ENCODE assay signal across 1 cellular context in genomic region chr1:24923485-24924113, GRCh38.
A peak's percentile ranks its signal among the peaks of the same experiment; 100 is the strongest.
TF ChIP-seq lines count a peak whose summit lies in the region.

No MANE protein-coding gene starts in this region.

TF ChIP-seq in GM12878, 131 proteins besides CTCF, POLR2A, EP300 and RAD21 (continued from another document and continues in another):
- no peak for TF ChIP-seq CBX3 (IDR thresholded peaks at IDR 0.05; ENCODE audit: borderline replicate concordance, low read depth)
- peak; percentile 82 for TF ChIP-seq BCL3 (IDR thresholded peaks at IDR 0.05; ENCODE audit: borderline replicate concordance, insufficient read depth, low read depth, low read length, poor library complexity, severe bottlenecking)
- TF ChIP-seq SREBF2 (IDR thresholded peaks at IDR 0.05; ENCODE audit: low read length) = no peak
- TF ChIP-seq FOXK2 (IDR thresholded peaks at IDR 0.05) = no peak
- peak; percentile 60 for TF ChIP-seq RELA (IDR thresholded peaks at IDR 0.05; ENCODE audit: borderline replicate concordance, partially characterized antibody)
- peak in 1 of 2 experiments; percentile 53; a peak in 1 of 3 replicates for TF ChIP-seq EGR1 (IDR thresholded peaks at IDR 0.05; ENCODE audit: borderline replicate concordance in 1 of 2, low read depth in 2 of 2, low read length in 2 of 2)
- no peak for TF ChIP-seq HSF1 (IDR thresholded peaks at IDR 0.05; ENCODE audit: low read depth, low read length)
- no peak for TF ChIP-seq ZBTB40 (IDR thresholded peaks at IDR 0.05; ENCODE audit: borderline replicate concordance)
- peak; percentile 76; the same call in 1 of the 2 replicates for TF ChIP-seq RB1 (IDR thresholded peaks at IDR 0.05; ENCODE audit: borderline replicate concordance)
- TF ChIP-seq PKNOX1 (IDR thresholded peaks at IDR 0.05) = no peak; the same call in 1 of the 2 replicates
- TF ChIP-seq ZNF384 (IDR thresholded peaks at IDR 0.05; ENCODE audit: borderline replicate concordance, low read depth, low read length) = no peak
- TF ChIP-seq CREB1 (IDR thresholded peaks at IDR 0.05; ENCODE audit: low read depth) = no peak
- TF ChIP-seq ZBTB33 (IDR thresholded peaks at IDR 0.05) = no peak
- no peak for TF ChIP-seq RAD51 (IDR thresholded peaks at IDR 0.05)
- TF ChIP-seq SPI1 (IDR thresholded peaks at IDR 0.05; ENCODE audit: borderline replicate concordance, insufficient read depth, low read depth, low read length) = no peak
- TF ChIP-seq FOS (IDR thresholded peaks at IDR 0.05; ENCODE audit: borderline replicate concordance, extremely low read depth, insufficient read length) = no peak
- TF ChIP-seq SIN3A (IDR thresholded peaks at IDR 0.05; ENCODE audit: low read depth, low read length) = no peak
- no peak for TF ChIP-seq BRCA1 (IDR thresholded peaks at IDR 0.05; ENCODE audit: low read depth, low read length)
- TF ChIP-seq MEF2A (IDR thresholded peaks at IDR 0.05; ENCODE audit: insufficient read depth, low read depth, low read length) = no peak
- peak; percentile 81; the same call in 1 of the 2 replicates for TF ChIP-seq MLLT1 (IDR thresholded peaks at IDR 0.05)
- TF ChIP-seq ATF3 (IDR thresholded peaks at IDR 0.05; ENCODE audit: borderline replicate concordance, extremely low read depth, low read depth, low read length) = no peak
- no peak for TF ChIP-seq ATF2 (IDR thresholded peaks at IDR 0.05; ENCODE audit: low read length)
- no peak for TF ChIP-seq ZNF217 (IDR thresholded peaks at IDR 0.05)
- TF ChIP-seq NFXL1 (IDR thresholded peaks at IDR 0.05; ENCODE audit: borderline replicate concordance) = no peak
- no peak for TF ChIP-seq ZNF592 (IDR thresholded peaks at IDR 0.05)
- no peak for TF ChIP-seq NR2C2 (IDR thresholded peaks at IDR 0.05; ENCODE audit: borderline replicate concordance, control insufficient read depth, insufficient read length, low read depth)
- no peak for TF ChIP-seq ZNF207 (IDR thresholded peaks at IDR 0.05; ENCODE audit: borderline replicate concordance)
- no peak for TF ChIP-seq SREBF1 (IDR thresholded peaks at IDR 0.05; ENCODE audit: low read length)
- no peak for TF ChIP-seq MYC (IDR thresholded peaks at IDR 0.05; ENCODE audit: insufficient read depth, insufficient read length, insufficient replicate concordance, low read length, severe bottlenecking)
- TF ChIP-seq HDAC6 (IDR thresholded peaks at IDR 0.05; ENCODE audit: unreplicated experiment) = no peak
- no peak for TF ChIP-seq ZNF24 (IDR thresholded peaks at IDR 0.05)
- no peak for TF ChIP-seq SUPT20H (IDR thresholded peaks at IDR 0.05; ENCODE audit: borderline replicate concordance, control insufficient read depth, low read depth, low read length)
- no peak for TF ChIP-seq PML (IDR thresholded peaks at IDR 0.05; ENCODE audit: low read length)
- peak in 1 of 2 experiments; percentile 68; a peak in 1 of 4 replicates for TF ChIP-seq BHLHE40 (IDR thresholded peaks at IDR 0.05; ENCODE audit: borderline replicate concordance in 1 of 2, low read depth in 2 of 2, low read length in 1 of 2)
- no peak for TF ChIP-seq ZBTB4 (CRISPR knock-in tag; IDR thresholded peaks at IDR 0.05)
- 0 out of 2 replicates have a peak, but pooled peaks have one; percentile 15 for TF ChIP-seq TBL1XR1 (IDR thresholded peaks at IDR 0.05; ENCODE audit: low read depth, low read length)
- peak; percentile 76 for TF ChIP-seq CHD2 (IDR thresholded peaks at IDR 0.05; ENCODE audit: borderline replicate concordance, low read depth, low read length)
